ENCODE assay signal across 1 cellular context in genomic region chr5:119397518-119398380, GRCh38.
TF ChIP-seq lines count a peak whose summit lies in the region.

No MANE protein-coding gene starts in this region.

TF ChIP-seq in GM12878, 131 proteins besides CTCF, POLR2A, EP300 and RAD21 (continued from another document and continues in another):
- no peak for TF ChIP-seq ZBTB11 (CRISPR knock-in tag; IDR thresholded peaks at IDR 0.05)
- no peak for TF ChIP-seq SRF (IDR thresholded peaks at IDR 0.05; ENCODE audit: low read depth in 2 of 2, low read length in 2 of 2)
- TF ChIP-seq GATAD2B (conservative IDR thresholded peaks at IDR 0.05; ENCODE audit: low read depth): no peak
- TF ChIP-seq MYC (IDR thresholded peaks at IDR 0.05; ENCODE audit: insufficient read depth, insufficient read length, insufficient replicate concordance, low read length, severe bottlenecking): no peak
- TF ChIP-seq BRCA1 (IDR thresholded peaks at IDR 0.05; ENCODE audit: low read depth, low read length): no peak
- TF ChIP-seq RELA (IDR thresholded peaks at IDR 0.05; ENCODE audit: borderline replicate concordance, partially characterized antibody): peak; percentile 98
- no peak for TF ChIP-seq USF1 (IDR thresholded peaks at IDR 0.05; ENCODE audit: borderline replicate concordance, extremely low read length, insufficient read depth, low read depth, low read length)
- no peak for TF ChIP-seq EGR1 (IDR thresholded peaks at IDR 0.05; ENCODE audit: borderline replicate concordance in 1 of 2, low read depth in 2 of 2, low read length in 2 of 2)
- TF ChIP-seq CBX5 (IDR thresholded peaks at IDR 0.05; ENCODE audit: low read depth): 0 out of 2 replicates have a peak, but pooled peaks have one; percentile 73
- TF ChIP-seq NFIC (IDR thresholded peaks at IDR 0.05; ENCODE audit: low read depth, low read length): peak; percentile 100
- peak; percentile 90 for TF ChIP-seq ATF7 (IDR thresholded peaks at IDR 0.05; ENCODE audit: low read depth)
- TF ChIP-seq RAD51 (IDR thresholded peaks at IDR 0.05): no peak
- TF ChIP-seq NKRF (conservative IDR thresholded peaks at IDR 0.05): no peak
- peak; percentile 99 for TF ChIP-seq RUNX3 (IDR thresholded peaks at IDR 0.05; ENCODE audit: low read length)
- TF ChIP-seq IRF4 (IDR thresholded peaks at IDR 0.05; ENCODE audit: low read depth, low read length): 0 out of 2 replicates have a peak, but pooled peaks have one; percentile 62
- TF ChIP-seq ZBTB40 (IDR thresholded peaks at IDR 0.05; ENCODE audit: borderline replicate concordance): peak; percentile 89
- TF ChIP-seq STAT1 (conservative IDR thresholded peaks at IDR 0.05): no peak
- no peak for TF ChIP-seq RBBP5 (conservative IDR thresholded peaks at IDR 0.05)
- TF ChIP-seq ZNF384 (IDR thresholded peaks at IDR 0.05; ENCODE audit: borderline replicate concordance, low read depth, low read length): no peak
- no peak for TF ChIP-seq CHD1 (IDR thresholded peaks at IDR 0.05; ENCODE audit: low read depth, low read length)
- no peak for TF ChIP-seq ZNF622 (IDR thresholded peaks at IDR 0.05)
- TF ChIP-seq CREM (IDR thresholded peaks at IDR 0.05; ENCODE audit: low read depth): peak; percentile 96
- TF ChIP-seq NRF1 (conservative IDR thresholded peaks at IDR 0.05; ENCODE audit: low read depth, low read length): no peak
- TF ChIP-seq ATF3 (IDR thresholded peaks at IDR 0.05; ENCODE audit: borderline replicate concordance, extremely low read depth, low read depth, low read length): no peak
- TF ChIP-seq DPF2 (IDR thresholded peaks at IDR 0.05): peak; percentile 79; the same call in 1 of the 2 replicates
- peak; percentile 83 for TF ChIP-seq CUX1 (IDR thresholded peaks at IDR 0.05; ENCODE audit: insufficient replicate concordance, low read depth, low read length)
- no peak for TF ChIP-seq YY1 (IDR thresholded peaks at IDR 0.05; ENCODE audit: low read depth, low read length)
- TF ChIP-seq SMAD1 (IDR thresholded peaks at IDR 0.05; ENCODE audit: low read depth, partially characterized antibody): no peak
- TF ChIP-seq NR2C2 (IDR thresholded peaks at IDR 0.05; ENCODE audit: borderline replicate concordance, control insufficient read depth, insufficient read length, low read depth): no peak
- TF ChIP-seq HSF1 (IDR thresholded peaks at IDR 0.05; ENCODE audit: low read depth, low read length): no peak
- TF ChIP-seq PML (IDR thresholded peaks at IDR 0.05; ENCODE audit: low read length): peak; percentile 92
- TF ChIP-seq KDM1A (IDR thresholded peaks at IDR 0.05; ENCODE audit: borderline replicate concordance): no peak
- no peak for TF ChIP-seq EZH2 (IDR thresholded peaks at IDR 0.05; ENCODE audit: borderline replicate concordance, control insufficient read depth, low read depth, low read length)
- no peak for TF ChIP-seq SMC3 (IDR thresholded peaks at IDR 0.05; ENCODE audit: borderline replicate concordance, low read length)
- no peak for TF ChIP-seq ESRRA (IDR thresholded peaks at IDR 0.05; ENCODE audit: low read length)
- TF ChIP-seq TARDBP (IDR thresholded peaks at IDR 0.05; ENCODE audit: borderline replicate concordance): no peak
- TF ChIP-seq ZNF592 (IDR thresholded peaks at IDR 0.05): peak; percentile 71; the same call in 1 of the 2 replicates
- TF ChIP-seq ETV6 (conservative IDR thresholded peaks at IDR 0.05 in 1 of 2, IDR thresholded peaks at IDR 0.05 in 1 of 2; ENCODE audit: borderline replicate concordance in 1 of 2, low read depth in 1 of 2): peak in 1 of 2 experiments; percentile 94; a peak in 2 of 4 replicates
